In the genomic region with DNA sequence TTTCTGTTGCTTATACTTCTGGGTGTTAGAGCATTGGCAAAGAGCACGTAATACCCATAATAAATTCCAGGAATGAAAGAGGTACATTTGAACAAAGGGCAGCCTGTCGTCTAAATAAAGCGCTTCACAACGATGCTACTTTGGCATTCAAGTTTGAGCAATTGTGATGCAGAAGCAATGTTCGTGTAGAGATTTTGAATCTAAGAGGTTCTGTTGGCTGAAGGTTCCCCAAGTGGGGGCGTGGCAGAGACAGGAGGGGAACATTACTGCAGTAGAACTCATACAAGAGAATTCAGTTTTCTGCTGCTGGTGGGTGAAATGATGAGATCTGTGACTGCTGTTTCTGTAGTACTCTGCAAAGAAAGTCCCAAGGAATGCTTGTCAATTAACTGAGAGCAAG, we compare ENCODE assay signal across 1 cellular context.
TF ChIP-seq lines count a peak whose summit lies in the region.

No MANE protein-coding gene starts in this region.

TF ChIP-seq in IMR-90, 13 proteins besides CTCF, POLR2A, EP300 and RAD21:
- no peak for TF ChIP-seq MAFK (IDR thresholded peaks at IDR 0.05; ENCODE audit: low read depth, low read length)
- no peak for TF ChIP-seq CEBPB (IDR thresholded peaks at IDR 0.05; ENCODE audit: low read depth, low read length)
- TF ChIP-seq BHLHE40 (IDR thresholded peaks at IDR 0.05; ENCODE audit: low read depth, low read length): no peak
- no peak for TF ChIP-seq FOS (IDR thresholded peaks at IDR 0.05; ENCODE audit: low read depth, low read length)
- TF ChIP-seq RCOR1 (IDR thresholded peaks at IDR 0.05; ENCODE audit: insufficient replicate concordance, low read length): no peak
- TF ChIP-seq NFE2L2 (IDR thresholded peaks at IDR 0.05; ENCODE audit: low read depth, low read length): no peak
- no peak for TF ChIP-seq RFX5 (IDR thresholded peaks at IDR 0.05; ENCODE audit: low read depth, low read length)
- no peak for TF ChIP-seq SMC3 (IDR thresholded peaks at IDR 0.05; ENCODE audit: low read depth, low read length)
- TF ChIP-seq, protein P1, sequence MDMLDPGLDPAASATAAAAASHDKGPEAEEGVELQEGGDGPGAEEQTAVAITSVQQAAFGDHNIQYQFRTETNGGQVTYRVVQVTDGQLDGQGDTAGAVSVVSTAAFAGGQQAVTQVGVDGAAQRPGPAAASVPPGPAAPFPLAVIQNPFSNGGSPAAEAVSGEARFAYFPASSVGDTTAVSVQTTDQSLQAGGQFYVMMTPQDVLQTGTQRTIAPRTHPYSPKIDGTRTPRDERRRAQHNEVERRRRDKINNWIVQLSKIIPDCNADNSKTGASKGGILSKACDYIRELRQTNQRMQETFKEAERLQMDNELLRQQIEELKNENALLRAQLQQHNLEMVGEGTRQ (IDR thresholded peaks at IDR 0.05; ENCODE audit: low read depth, low read length): no peak
- no peak for TF ChIP-seq MXI1 (IDR thresholded peaks at IDR 0.05; ENCODE audit: borderline replicate concordance, low read depth, low read length)
- TF ChIP-seq MAZ (IDR thresholded peaks at IDR 0.05; ENCODE audit: borderline replicate concordance, low read depth, low read length): no peak
- TF ChIP-seq, protein P2, sequence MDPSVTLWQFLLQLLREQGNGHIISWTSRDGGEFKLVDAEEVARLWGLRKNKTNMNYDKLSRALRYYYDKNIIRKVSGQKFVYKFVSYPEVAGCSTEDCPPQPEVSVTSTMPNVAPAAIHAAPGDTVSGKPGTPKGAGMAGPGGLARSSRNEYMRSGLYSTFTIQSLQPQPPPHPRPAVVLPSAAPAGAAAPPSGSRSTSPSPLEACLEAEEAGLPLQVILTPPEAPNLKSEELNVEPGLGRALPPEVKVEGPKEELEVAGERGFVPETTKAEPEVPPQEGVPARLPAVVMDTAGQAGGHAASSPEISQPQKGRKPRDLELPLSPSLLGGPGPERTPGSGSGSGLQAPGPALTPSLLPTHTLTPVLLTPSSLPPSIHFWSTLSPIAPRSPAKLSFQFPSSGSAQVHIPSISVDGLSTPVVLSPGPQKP (IDR thresholded peaks at IDR 0.05; ENCODE audit: borderline replicate concordance, low read depth, low read length): no peak
- no peak for TF ChIP-seq CHD1 (IDR thresholded peaks at IDR 0.05; ENCODE audit: low read depth, low read length)
TF ChIP-seq in IMR-90: peak in this region for 0.
